ENCODE assay signal across 2 cellular contexts in the genomic region with DNA sequence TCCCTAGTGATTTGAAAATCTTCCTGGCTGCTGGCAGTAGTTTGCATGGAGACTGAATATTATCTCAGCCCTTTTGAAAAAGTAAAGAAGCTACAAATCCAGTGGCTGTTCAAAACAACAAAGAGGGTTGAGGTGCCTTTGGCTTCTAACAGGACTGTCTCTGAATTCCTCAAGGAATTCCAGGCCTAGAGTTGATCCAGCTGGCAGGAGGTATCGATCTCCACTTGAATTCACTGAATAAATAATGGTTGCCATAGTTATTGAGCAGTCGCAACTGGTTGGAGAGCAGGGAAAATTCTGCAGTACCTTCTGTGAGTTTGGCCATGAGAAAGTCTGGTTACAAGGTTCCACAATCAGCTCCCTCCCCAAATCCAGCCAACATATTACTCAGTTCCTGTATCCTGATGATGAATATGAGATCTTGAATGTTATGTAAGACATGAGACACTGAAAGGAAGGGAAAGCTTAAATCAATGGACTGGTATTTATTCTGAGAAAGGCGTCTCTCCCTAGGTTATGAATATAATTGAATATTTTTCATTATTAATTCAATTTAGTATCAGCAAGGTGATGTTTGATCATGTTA.
TF ChIP-seq lines count a peak whose summit lies in the region.

No MANE protein-coding gene starts in this region.

TF ChIP-seq in SK-N-SH, 30 proteins besides CTCF, POLR2A, EP300 and RAD21 (continued from another document):
- TF ChIP-seq, protein P1, sequence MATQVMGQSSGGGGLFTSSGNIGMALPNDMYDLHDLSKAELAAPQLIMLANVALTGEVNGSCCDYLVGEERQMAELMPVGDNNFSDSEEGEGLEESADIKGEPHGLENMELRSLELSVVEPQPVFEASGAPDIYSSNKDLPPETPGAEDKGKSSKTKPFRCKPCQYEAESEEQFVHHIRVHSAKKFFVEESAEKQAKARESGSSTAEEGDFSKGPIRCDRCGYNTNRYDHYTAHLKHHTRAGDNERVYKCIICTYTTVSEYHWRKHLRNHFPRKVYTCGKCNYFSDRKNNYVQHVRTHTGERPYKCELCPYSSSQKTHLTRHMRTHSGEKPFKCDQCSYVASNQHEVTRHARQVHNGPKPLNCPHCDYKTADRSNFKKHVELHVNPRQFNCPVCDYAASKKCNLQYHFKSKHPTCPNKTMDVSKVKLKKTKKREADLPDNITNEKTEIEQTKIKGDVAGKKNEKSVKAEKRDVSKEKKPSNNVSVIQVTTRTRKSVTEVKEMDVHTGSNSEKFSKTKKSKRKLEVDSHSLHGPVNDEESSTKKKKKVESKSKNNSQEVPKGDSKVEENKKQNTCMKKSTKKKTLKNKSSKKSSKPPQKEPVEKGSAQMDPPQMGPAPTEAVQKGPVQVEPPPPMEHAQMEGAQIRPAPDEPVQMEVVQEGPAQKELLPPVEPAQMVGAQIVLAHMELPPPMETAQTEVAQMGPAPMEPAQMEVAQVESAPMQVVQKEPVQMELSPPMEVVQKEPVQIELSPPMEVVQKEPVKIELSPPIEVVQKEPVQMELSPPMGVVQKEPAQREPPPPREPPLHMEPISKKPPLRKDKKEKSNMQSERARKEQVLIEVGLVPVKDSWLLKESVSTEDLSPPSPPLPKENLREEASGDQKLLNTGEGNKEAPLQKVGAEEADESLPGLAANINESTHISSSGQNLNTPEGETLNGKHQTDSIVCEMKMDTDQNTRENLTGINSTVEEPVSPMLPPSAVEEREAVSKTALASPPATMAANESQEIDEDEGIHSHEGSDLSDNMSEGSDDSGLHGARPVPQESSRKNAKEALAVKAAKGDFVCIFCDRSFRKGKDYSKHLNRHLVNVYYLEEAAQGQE (IDR thresholded peaks at IDR 0.05; ENCODE audit: low read depth, low read length): no peak
- no peak for TF ChIP-seq FOXM1 (IDR thresholded peaks at IDR 0.05; ENCODE audit: low read depth)
- TF ChIP-seq MEF2A (IDR thresholded peaks at IDR 0.05; ENCODE audit: borderline replicate concordance, low read depth): no peak
- no peak for TF ChIP-seq FOSL2 (IDR thresholded peaks at IDR 0.05; ENCODE audit: borderline replicate concordance, low read depth)
- no peak for TF ChIP-seq TEAD4 (IDR thresholded peaks at IDR 0.05; ENCODE audit: borderline replicate concordance, insufficient read depth)
- no peak for TF ChIP-seq NFIC (IDR thresholded peaks at IDR 0.05; ENCODE audit: borderline replicate concordance)
- TF ChIP-seq ELF1 (IDR thresholded peaks at IDR 0.05): no peak
- no peak for TF ChIP-seq CHD2 (IDR thresholded peaks at IDR 0.05; ENCODE audit: low read length, partially characterized antibody)
- TF ChIP-seq, protein P2, sequence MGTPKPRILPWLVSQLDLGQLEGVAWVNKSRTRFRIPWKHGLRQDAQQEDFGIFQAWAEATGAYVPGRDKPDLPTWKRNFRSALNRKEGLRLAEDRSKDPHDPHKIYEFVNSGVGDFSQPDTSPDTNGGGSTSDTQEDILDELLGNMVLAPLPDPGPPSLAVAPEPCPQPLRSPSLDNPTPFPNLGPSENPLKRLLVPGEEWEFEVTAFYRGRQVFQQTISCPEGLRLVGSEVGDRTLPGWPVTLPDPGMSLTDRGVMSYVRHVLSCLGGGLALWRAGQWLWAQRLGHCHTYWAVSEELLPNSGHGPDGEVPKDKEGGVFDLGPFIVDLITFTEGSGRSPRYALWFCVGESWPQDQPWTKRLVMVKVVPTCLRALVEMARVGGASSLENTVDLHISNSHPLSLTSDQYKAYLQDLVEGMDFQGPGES (IDR thresholded peaks at IDR 0.05; ENCODE audit: low read depth, low read length): no peak
- no peak for TF ChIP-seq JUND (IDR thresholded peaks at IDR 0.05)

TF ChIP-seq in SK-N-SH treated with all-trans-retinoic acid at 6 μM for 48 hours, 23 proteins besides CTCF, POLR2A, EP300 and RAD21 (continued from another document):
- TF ChIP-seq, protein P3, sequence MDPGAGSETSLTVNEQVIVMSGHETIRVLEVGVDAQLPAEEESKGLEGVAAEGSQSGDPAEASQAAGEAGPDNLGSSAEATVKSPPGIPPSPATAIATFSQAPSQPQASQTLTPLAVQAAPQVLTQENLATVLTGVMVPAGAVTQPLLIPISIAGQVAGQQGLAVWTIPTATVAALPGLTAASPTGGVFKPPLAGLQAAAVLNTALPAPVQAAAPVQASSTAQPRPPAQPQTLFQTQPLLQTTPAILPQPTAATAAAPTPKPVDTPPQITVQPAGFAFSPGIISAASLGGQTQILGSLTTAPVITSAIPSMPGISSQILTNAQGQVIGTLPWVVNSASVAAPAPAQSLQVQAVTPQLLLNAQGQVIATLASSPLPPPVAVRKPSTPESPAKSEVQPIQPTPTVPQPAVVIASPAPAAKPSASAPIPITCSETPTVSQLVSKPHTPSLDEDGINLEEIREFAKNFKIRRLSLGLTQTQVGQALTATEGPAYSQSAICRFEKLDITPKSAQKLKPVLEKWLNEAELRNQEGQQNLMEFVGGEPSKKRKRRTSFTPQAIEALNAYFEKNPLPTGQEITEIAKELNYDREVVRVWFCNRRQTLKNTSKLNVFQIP (CRISPR knock-in tag; IDR thresholded peaks at IDR 0.05; ENCODE audit: borderline replicate concordance, low read depth): no peak
- no peak for TF ChIP-seq ZC3H10 (CRISPR knock-in tag; IDR thresholded peaks at IDR 0.05)
- TF ChIP-seq ZNF8 (CRISPR knock-in tag; IDR thresholded peaks at IDR 0.05): no peak
- no peak for TF ChIP-seq TOX (CRISPR knock-in tag; IDR thresholded peaks at IDR 0.05; ENCODE audit: borderline replicate concordance)
- TF ChIP-seq ZNF565 (CRISPR knock-in tag; conservative IDR thresholded peaks at IDR 0.05; ENCODE audit: low read depth): no peak
- no peak for TF ChIP-seq SNAI2 (CRISPR knock-in tag; IDR thresholded peaks at IDR 0.05)
